In genomic region chr11:126686938-126687337, GRCh38 we compare ENCODE assay signal across 22 cellular contexts.
"Had no signal": no experiment of that assay in that cellular context is flagged by ENCODE, and none has a peak within 500 bp of the region (broad histone marks: within the 10 kb centered on the region; RNA-seq: fewer than 3 reads in every experiment).

No MANE protein-coding gene starts in this region.

- H3K4me1 Mint-ChIP-seq: IgD-negative memory B cell had no signal

- H3K27me3 ChIP-seq: SJSA1 had no signal

- H3K27ac ChIP-seq: HL-60, SJSA1, SK-N-MC had no signal

- H3K4me1 ChIP-seq: SJSA1 had no signal

- DNase-seq: NCI-H1092, NCI-H1105 treated with DMSO at 0.1 percent for 48 hours, NCI-H1417 treated with DMSO at 0.1 percent for 48 hours, NCI-H146, NCI-H1694 treated with DMSO at 0.1 percent for 48 hours, NCI-H1930, NCI-H2081, NCI-H2107, NCI-H2227 treated with DMSO at 0.1 percent for 48 hours, NCI-H524, NCI-H526 treated with DMSO at 0.1 percent for 48 hours, NCI-H748 treated with DMSO at 0.1 percent for 48 hours, Right ventricle myocardium superior, RPMI8226, SIG-M5 had no signal

- H3K9me3 ChIP-seq: SJSA1 had no signal

- H3K4me3 Mint-ChIP-seq: IgD-negative memory B cell had no signal

- H3K36me3 Mint-ChIP-seq: IgD-negative memory B cell had no signal

- FAIRE-seq: HTR-8/SVneo, K562, RCC 7860 had no signal

- ATAC-seq: K562 had no signal

- H3K36me3 ChIP-seq: SJSA1 had no signal

- H3K4me3 ChIP-seq: K562, SJSA1, SK-N-MC had no signal

- H3K27ac Mint-ChIP-seq: IgD-negative memory B cell had no signal
